Comparison of ENCODE assay signal across 1 cellular context in genomic region chr17:18315498-18316360, GRCh38.
A peak's percentile ranks its signal among the peaks of the same experiment; 100 is the strongest.
TF ChIP-seq lines count a peak whose summit lies in the region.

No MANE protein-coding gene starts in this region.

TF ChIP-seq in HepG2, 621 proteins besides CTCF, POLR2A, EP300 and RAD21:
- TF ChIP-seq CC2D1A (CRISPR knock-in tag; IDR thresholded peaks at IDR 0.05) (no peak), MED8 (CRISPR knock-in tag; IDR thresholded peaks at IDR 0.05; ENCODE audit: insufficient replicate concordance) (peak; percentile 24), ZNF441 (CRISPR knock-in tag; IDR thresholded peaks at IDR 0.05; ENCODE audit: borderline replicate concordance) (no peak), TMF1 (CRISPR knock-in tag; IDR thresholded peaks at IDR 0.05; ENCODE audit: low read depth) (peak; percentile 21; the same call in 1 of the 2 replicates), TIGD3 (CRISPR knock-in tag; IDR thresholded peaks at IDR 0.05; ENCODE audit: borderline replicate concordance) (no peak), ATF7 (IDR thresholded peaks at IDR 0.05) (no peak), ATF7 (CRISPR knock-in tag; IDR thresholded peaks at IDR 0.05) (no peak), ZNF83 (CRISPR knock-in tag; IDR thresholded peaks at IDR 0.05; ENCODE audit: borderline replicate concordance) (no peak), ZNF296 (CRISPR knock-in tag; conservative IDR thresholded peaks at IDR 0.05) (0 out of 2 replicates have a peak, but pooled peaks have one; percentile 35), ARID3A (IDR thresholded peaks at IDR 0.05; ENCODE audit: low read depth, low read length) (no peak), ZNF281 (CRISPR knock-in tag; IDR thresholded peaks at IDR 0.05; ENCODE audit: borderline replicate concordance) (no peak), SOX13 (IDR thresholded peaks at IDR 0.05) (no peak), SOX13 (CRISPR knock-in tag; conservative IDR thresholded peaks at IDR 0.05 in 1 of 2, IDR thresholded peaks at IDR 0.05 in 1 of 2) (no peak), PCBP2 (optimal IDR thresholded peaks at IDR 0.05; ENCODE audit: low read depth, low read length, poor library complexity, severe bottlenecking) (no peak), GMEB1 (CRISPR knock-in tag; IDR thresholded peaks at IDR 0.05; ENCODE audit: borderline replicate concordance) (no peak), ZNF333 (CRISPR knock-in tag; IDR thresholded peaks at IDR 0.05; ENCODE audit: borderline replicate concordance) (0 out of 2 replicates have a peak, but pooled peaks have one; percentile 36), ZNF639 (CRISPR knock-in tag; conservative IDR thresholded peaks at IDR 0.05) (no peak), ASH2L (IDR thresholded peaks at IDR 0.05; ENCODE audit: insufficient read length, low read depth, low read length) (peak; percentile 57), ZNF747 (CRISPR knock-in tag; IDR thresholded peaks at IDR 0.05; ENCODE audit: borderline replicate concordance) (no peak), MED1 (CRISPR knock-in tag; IDR thresholded peaks at IDR 0.05) (0 out of 2 replicates have a peak, but pooled peaks have one; percentile 3), BCL6 (CRISPR knock-in tag; IDR thresholded peaks at IDR 0.05) (no peak), GZF1 (CRISPR knock-in tag; IDR thresholded peaks at IDR 0.05) (no peak), KLF15 (CRISPR knock-in tag; IDR thresholded peaks at IDR 0.05; ENCODE audit: borderline replicate concordance) (0 out of 2 replicates have a peak, but pooled peaks have one; percentile 82), SPEN (CRISPR knock-in tag; IDR thresholded peaks at IDR 0.05; ENCODE audit: low read depth) (no peak; the same call in 1 of the 2 replicates), GLI4 (CRISPR knock-in tag; IDR thresholded peaks at IDR 0.05; ENCODE audit: borderline replicate concordance) (0 out of 2 replicates have a peak, but pooled peaks have one; percentile 37), ZNF724P (CRISPR knock-in tag; IDR thresholded peaks at IDR 0.05; ENCODE audit: borderline replicate concordance) (no peak), MLX (CRISPR knock-in tag; IDR thresholded peaks at IDR 0.05) (no peak), SP2 (CRISPR knock-in tag; IDR thresholded peaks at IDR 0.05) (0 out of 2 replicates have a peak, but pooled peaks have one; percentile 2), ZNF331 (CRISPR knock-in tag; IDR thresholded peaks at IDR 0.05) (no peak), KDM1A (CRISPR knock-in tag; IDR thresholded peaks at IDR 0.05) (no peak), KDM5A (IDR thresholded peaks at IDR 0.05; ENCODE audit: borderline replicate concordance, low read length) (peak; percentile 92), PAX8 (CRISPR knock-in tag; IDR thresholded peaks at IDR 0.05; ENCODE audit: borderline replicate concordance) (0 out of 2 replicates have a peak, but pooled peaks have one; percentile 6), HNF1A (IDR thresholded peaks at IDR 0.05; ENCODE audit: low read depth) (0 out of 2 replicates have a peak, but pooled peaks have one; percentile 5), HNF1A (CRISPR knock-in tag; IDR thresholded peaks at IDR 0.05; ENCODE audit: borderline replicate concordance) (no peak), ZNF563 (CRISPR knock-in tag; IDR thresholded peaks at IDR 0.05) (peak; percentile 15; the same call in 1 of the 2 replicates), JUND (CRISPR knock-in tag; IDR thresholded peaks at IDR 0.05) (no peak)
